ENCODE assay signal across 11 cellular contexts in the genomic region with DNA sequence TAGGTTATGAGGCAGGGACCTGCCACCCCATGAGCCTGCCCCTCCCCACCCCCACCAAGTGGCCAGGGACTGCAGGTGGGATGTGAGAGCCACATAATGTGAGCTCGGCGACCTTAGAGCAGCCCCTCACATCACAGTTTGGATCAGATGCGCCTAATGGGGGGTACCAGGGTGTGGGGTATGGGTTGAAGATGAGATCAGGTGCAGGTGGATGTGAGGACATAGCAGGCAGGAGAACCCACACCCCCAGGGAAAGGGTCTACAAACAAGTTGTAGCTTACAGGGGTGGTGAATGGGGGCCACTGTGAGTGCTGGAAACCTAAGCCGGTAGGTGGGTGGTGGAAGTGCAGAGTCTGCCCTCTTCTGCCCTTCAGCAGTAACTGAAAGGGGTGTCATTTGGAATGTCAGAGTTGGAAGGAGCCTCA.
DNase-seq lines count a peak whose midpoint lies in the region; ATAC-seq, FAIRE-seq and TF ChIP-seq lines count a peak whose summit lies in the region.
"Had no signal": no experiment of that assay in that cellular context is flagged by ENCODE, and none has a peak within 500 bp of the region (broad histone marks: within the 10 kb centered on the region; RNA-seq: fewer than 3 reads in every experiment).

No MANE protein-coding gene starts in this region.

- no peak for TF ChIP-seq POLR2A in K562 (conservative IDR thresholded peaks at IDR 0.05)

- H3K9me2 ChIP-seq in DOHH2 (replicated peaks; ENCODE audit: control insufficient read depth, low read length) (no peaks in the 10 kb centered on the region), neural cell (ENCODE audit: insufficient read depth, low read length) (no peaks in the 10 kb centered on the region)

- H3K9ac ChIP-seq in K562 (ENCODE audit: insufficient read depth in 1 of 2, low read depth in 2 of 2, low read length in 2 of 2) (no peak overlapping the region), neural cell (ENCODE audit: low read length) (no peak overlapping the region)

- no peaks in the 10 kb centered on the region for H3K36me3 ChIP-seq in DOHH2 (ENCODE audit: control insufficient read depth, low read length)
- H3K36me3 ChIP-seq in K562 (ENCODE audit: control insufficient read depth, insufficient read depth, low read length), result no peaks in the 10 kb centered on the region
- no peaks in the 10 kb centered on the region for H3K36me3 ChIP-seq in neural cell (ENCODE audit: insufficient read depth, low read length)
- H3K36me3 ChIP-seq: pancreas had no signal

- H3K9me1 ChIP-seq in K562 (ENCODE audit: control insufficient read depth, insufficient read depth, low read length), result peaks cover 3% of the 10 kb centered on the region

- H3F3A ChIP-seq in DOHH2 (ENCODE audit: control insufficient read depth, insufficient read depth) (0 out of 2 replicates have a peak, but pooled peaks cover 3% of the 10 kb centered on the region), neural cell (ENCODE audit: insufficient read depth, low read length, poor library complexity, severe bottlenecking) (no peaks in the 10 kb centered on the region)

- TF ChIP-seq RAD21 in K562 (CRISPR knock-in tag; conservative IDR thresholded peaks at IDR 0.05 in 1 of 2, IDR thresholded peaks at IDR 0.05 in 1 of 2) (peak in 1 of 2 experiments; percentile 19; a peak in 2 of 4 replicates), neural cell (conservative IDR thresholded peaks at IDR 0.05) (peak; percentile 28)

- FAIRE-seq in K562 (lab: Jason Lieb, UNC) (no peak), GM19239 (lab: Jason Lieb, UNC) (no peak)
- FAIRE-seq: pancreas had no signal

- 0% methylated on average over 2 of the region's 4 CpGs for WGBS in K562 (ENCODE audit: insufficient coverage, low coverage, missing lambda C conversion rate)

- H3K9me3 ChIP-seq in DOHH2 (ENCODE audit: control insufficient read depth, insufficient read depth, low read length) (no peaks in the 10 kb centered on the region), K562 (replicated peaks; ENCODE audit: control insufficient read depth, insufficient read depth, low read depth, low read length) (no peaks in the 10 kb centered on the region), neural cell (ENCODE audit: low read length) (no peaks in the 10 kb centered on the region)
- H3K9me3 ChIP-seq: pancreas had no signal

- H3K4me1 ChIP-seq in DOHH2 (ENCODE audit: control insufficient read depth, low read length), result peaks cover 14% of the 10 kb centered on the region
- H3K4me1 ChIP-seq in K562 (replicated peaks in 1 of 2; ENCODE audit: control insufficient read depth in 2 of 2, insufficient read depth in 2 of 2, low read length in 2 of 2), result no peaks in the 10 kb centered on the region
- H3K4me1 ChIP-seq: pancreas had no signal

- H3K4me2 ChIP-seq in DOHH2 (ENCODE audit: low read length), result no peak overlapping the region
- no peak overlapping the region for H3K4me2 ChIP-seq in K562 (ENCODE audit: insufficient read depth, low read length)
- H3K4me2 ChIP-seq in neural cell (ENCODE audit: low read length), result no peak overlapping the region

- H3K27ac ChIP-seq in DOHH2 (ENCODE audit: low read depth, low read length) (no peak overlapping the region), K562 (ENCODE audit: extremely low read depth, low read depth, low read length) (no peak overlapping the region), neural cell (ENCODE audit: low read length) (no peak overlapping the region)
- H3K27ac ChIP-seq: pancreas had no signal

- H3K79me2 ChIP-seq in DOHH2 (ENCODE audit: control insufficient read depth, low read length) (no peaks in the 10 kb centered on the region), K562 (ENCODE audit: control insufficient read depth, insufficient read depth, low read length) (no peaks in the 10 kb centered on the region), neural cell (replicated peaks; ENCODE audit: insufficient read depth, low read length) (no peaks in the 10 kb centered on the region)

- CTCF ChIA-PET in K562 (lab: Yijun Ruan, JAX; ENCODE audit: low intra/inter-chr PET ratio), result interaction anchor here (1.6 to 3.0 kb wide), 4 partner anchors 113 to 366 kb away, joined by 7 to 28 read pairs (median 12); no protein-coding TSS in a partner anchor

- intact Hi-C loops in K562 (cut with micrococcal nuclease), result loop anchor here (5.0 kb wide), 1 partner anchor 205 kb away; no protein-coding TSS in a partner anchor

- H4K20me1 ChIP-seq in DOHH2 (ENCODE audit: control insufficient read depth, insufficient read depth, low read depth, low read length) (no peaks in the 10 kb centered on the region), K562 (replicated peaks; ENCODE audit: control insufficient read depth, insufficient read depth, low read length) (no peaks in the 10 kb centered on the region), neural cell (ENCODE audit: insufficient read depth) (no peaks in the 10 kb centered on the region)

- TF ChIP-seq EP300 in K562 (IDR thresholded peaks at IDR 0.05; ENCODE audit: low read length), result no peak
- TF ChIP-seq EP300 in neural cell (conservative IDR thresholded peaks at IDR 0.05; ENCODE audit: poor library complexity, severe bottlenecking), result no peak

- BruUV-seq in K562 (replicated peaks; lab: Mats Ljungman, UMichigan), result no TSS peak

- peak; percentile 27; the same call in 1 of the 3 replicates for ATAC-seq in K562
- ATAC-seq: activated T-cell treated with anti-CD3 and anti-CD28 coated beads, Interleukin-2, amount 50 U/mL, for 72 hours had no signal

- DNase-seq in M059J (ENCODE audit: low read depth) (peak; percentile 42), K562 (ENCODE audit: extremely low read depth in 1 of 4, low spot score in 3 of 4) (no peak), SK-N-DZ (ENCODE audit: low spot score) (no peak), GM19239 (ENCODE audit: insufficient read length, low spot score) (no peak)
- no peak for DNase-seq in activated CD4-positive, alpha-beta T cell treated with anti-CD3 and anti-CD28 coated beads for 1 hour
- no peak for DNase-seq in activated CD4-positive, CD25-positive, alpha-beta regulatory T cell (lab: John Stamatoyannopoulos, UW)
- DNase-seq: activated T-cell treated with anti-CD3 and anti-CD28 coated beads, Interleukin-2, amount 50 U/mL, for 72 hours; NCI-H2081; pancreas had no signal

- POLR2A ChIA-PET in K562 (lab: Yijun Ruan, JAX), result no interaction called here

- H3K27me3 ChIP-seq in DOHH2 (ENCODE audit: control insufficient read depth, low read length), result peaks cover 20% of the 10 kb centered on the region
- peaks cover 3 to 27% of the 10 kb centered on the region in 2 experiments; a peak in 3 of 5 replicates for H3K27me3 ChIP-seq in K562 (ENCODE audit: control insufficient read depth in 2 of 2, insufficient read depth in 2 of 2, low read length in 2 of 2)
- no peaks in the 10 kb centered on the region for H3K27me3 ChIP-seq in neural cell (ENCODE audit: insufficient read depth, low read depth, low read length)
- H3K27me3 ChIP-seq: pancreas had no signal

- peak; percentile 44 for TF ChIP-seq CTCF in DOHH2 (IDR thresholded peaks at IDR 0.05; ENCODE audit: low read depth, low read length, poor library complexity, severe bottlenecking)
- peak in 1 of 3 experiments; percentile 14; a peak in 1 of 6 replicates for TF ChIP-seq CTCF in K562 (IDR thresholded peaks at IDR 0.05 in 2 of 3, conservative IDR thresholded peaks at IDR 0.05 in 1 of 3; ENCODE audit: insufficient read depth in 2 of 3, low read depth in 1 of 3, low read length in 3 of 3)
- TF ChIP-seq CTCF in neural cell (IDR thresholded peaks at IDR 0.05; ENCODE audit: poor library complexity, severe bottlenecking), result peak; percentile 35

- H2AFZ ChIP-seq in K562 (ENCODE audit: low read depth, low read length) (no peak overlapping the region), neural cell (ENCODE audit: low read depth, low read length) (no peak overlapping the region)

- H3K4me3 ChIP-seq in DOHH2 (ENCODE audit: low read length), result no peak overlapping the region
- H3K4me3 ChIP-seq in K562, result no peak overlapping the region
- no peak overlapping the region for H3K4me3 ChIP-seq in neural cell (ENCODE audit: low read length)
- H3K4me3 ChIP-seq: pancreas had no signal

- in situ Hi-C loops in K562 (cut with MboI), result loop anchor here (5.0 kb wide), 1 partner anchor 120 kb away; no protein-coding TSS in a partner anchor

TF ChIP-seq in K562, 482 proteins besides CTCF, POLR2A, EP300 and RAD21 (continues in another document):
- TF ChIP-seq ZNF76 (CRISPR knock-in tag; IDR thresholded peaks at IDR 0.05; ENCODE audit: borderline replicate concordance), result no peak
- TF ChIP-seq CHD2 (IDR thresholded peaks at IDR 0.05; ENCODE audit: low read depth, low read length), result no peak
- no peak for TF ChIP-seq TAF15 (IDR thresholded peaks at IDR 0.05; ENCODE audit: low read depth, low read length)

TF ChIP-seq in neural cell, 6 proteins besides CTCF, POLR2A, EP300 and RAD21:
- TF ChIP-seq SMC3 (conservative IDR thresholded peaks at IDR 0.05; ENCODE audit: poor library complexity), result no peak
- no peak for TF ChIP-seq TAF1 (IDR thresholded peaks at IDR 0.05; ENCODE audit: low read depth)
- TF ChIP-seq MXI1 (conservative IDR thresholded peaks at IDR 0.05; ENCODE audit: poor library complexity, severe bottlenecking), result no peak
- no peak for TF ChIP-seq EZH2 (IDR thresholded peaks at IDR 0.05; ENCODE audit: borderline replicate concordance, insufficient read depth, low read length, poor library complexity, severe bottlenecking)
- no peak for TF ChIP-seq POLR2AphosphoS5 (IDR thresholded peaks at IDR 0.05)
- TF ChIP-seq, protein P1, sequence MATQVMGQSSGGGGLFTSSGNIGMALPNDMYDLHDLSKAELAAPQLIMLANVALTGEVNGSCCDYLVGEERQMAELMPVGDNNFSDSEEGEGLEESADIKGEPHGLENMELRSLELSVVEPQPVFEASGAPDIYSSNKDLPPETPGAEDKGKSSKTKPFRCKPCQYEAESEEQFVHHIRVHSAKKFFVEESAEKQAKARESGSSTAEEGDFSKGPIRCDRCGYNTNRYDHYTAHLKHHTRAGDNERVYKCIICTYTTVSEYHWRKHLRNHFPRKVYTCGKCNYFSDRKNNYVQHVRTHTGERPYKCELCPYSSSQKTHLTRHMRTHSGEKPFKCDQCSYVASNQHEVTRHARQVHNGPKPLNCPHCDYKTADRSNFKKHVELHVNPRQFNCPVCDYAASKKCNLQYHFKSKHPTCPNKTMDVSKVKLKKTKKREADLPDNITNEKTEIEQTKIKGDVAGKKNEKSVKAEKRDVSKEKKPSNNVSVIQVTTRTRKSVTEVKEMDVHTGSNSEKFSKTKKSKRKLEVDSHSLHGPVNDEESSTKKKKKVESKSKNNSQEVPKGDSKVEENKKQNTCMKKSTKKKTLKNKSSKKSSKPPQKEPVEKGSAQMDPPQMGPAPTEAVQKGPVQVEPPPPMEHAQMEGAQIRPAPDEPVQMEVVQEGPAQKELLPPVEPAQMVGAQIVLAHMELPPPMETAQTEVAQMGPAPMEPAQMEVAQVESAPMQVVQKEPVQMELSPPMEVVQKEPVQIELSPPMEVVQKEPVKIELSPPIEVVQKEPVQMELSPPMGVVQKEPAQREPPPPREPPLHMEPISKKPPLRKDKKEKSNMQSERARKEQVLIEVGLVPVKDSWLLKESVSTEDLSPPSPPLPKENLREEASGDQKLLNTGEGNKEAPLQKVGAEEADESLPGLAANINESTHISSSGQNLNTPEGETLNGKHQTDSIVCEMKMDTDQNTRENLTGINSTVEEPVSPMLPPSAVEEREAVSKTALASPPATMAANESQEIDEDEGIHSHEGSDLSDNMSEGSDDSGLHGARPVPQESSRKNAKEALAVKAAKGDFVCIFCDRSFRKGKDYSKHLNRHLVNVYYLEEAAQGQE (IDR thresholded peaks at IDR 0.05; ENCODE audit: borderline replicate concordance), result no peak
